9 cellular contexts compared by ENCODE assay signal in the genomic region with DNA sequence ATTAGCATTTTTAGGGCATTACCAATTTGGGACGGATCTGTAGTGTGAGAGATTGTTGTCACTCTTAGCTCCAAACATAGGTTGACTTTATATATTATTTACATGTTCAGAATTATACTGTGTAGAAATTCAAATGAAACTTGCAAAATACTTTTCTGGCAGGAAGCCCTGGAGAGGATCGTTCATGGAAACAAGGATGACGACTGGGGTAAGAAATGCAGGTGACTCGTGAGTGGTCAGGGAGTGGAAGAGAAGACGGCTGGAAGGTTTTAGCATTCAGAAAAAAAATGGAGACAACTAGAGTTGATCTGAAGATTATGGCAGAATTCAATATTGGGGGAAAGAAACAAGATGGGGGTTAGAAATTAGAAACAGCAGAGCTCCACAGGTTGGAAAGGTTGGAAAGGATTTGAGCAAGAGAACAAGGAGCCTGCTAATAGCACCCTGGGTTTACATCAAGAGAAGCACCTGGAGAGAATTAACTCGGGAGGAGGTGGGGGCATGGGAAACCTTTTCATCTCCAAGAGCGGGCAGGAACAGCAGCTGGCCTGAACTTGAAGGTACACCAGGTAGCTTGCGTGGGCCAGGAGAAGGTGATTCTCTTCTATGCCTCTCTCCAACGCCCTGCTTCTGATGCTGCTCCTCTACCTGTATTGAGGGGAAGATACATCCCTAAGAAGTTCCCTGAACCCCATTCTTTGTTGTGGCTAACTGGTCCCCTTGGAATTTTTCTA. TPM values are rescaled to one million over a fixed set of nuclear protein-coding genes. Genes with fewer than 3 reads are reported as not detected.
DNase-seq lines count a peak whose midpoint lies in the region; ATAC-seq and TF ChIP-seq lines count a peak whose summit lies in the region.
"Had no signal": no experiment of that assay in that cellular context is flagged by ENCODE, and none has a peak within 500 bp of the region (broad histone marks: within the 10 kb centered on the region; RNA-seq: fewer than 3 reads in every experiment).

No MANE protein-coding gene starts in this region.

- no peak for TF ChIP-seq CTCF in right lobe of liver (IDR thresholded peaks at IDR 0.05)
- no peak for TF ChIP-seq CTCF in upper lobe of right lung (IDR thresholded peaks at IDR 0.05)

- H3K9me3 ChIP-seq in right lobe of liver, result no peaks in the 10 kb centered on the region
- no peaks in the 10 kb centered on the region for H3K9me3 ChIP-seq in upper lobe of right lung

- H3K27me3 ChIP-seq in right lobe of liver (no peaks in the 10 kb centered on the region), upper lobe of right lung (no peaks in the 10 kb centered on the region)

- intact Hi-C loops in right lobe of liver (cut with DNase I), result no loop called here
- intact Hi-C loops in upper lobe of right lung (cut with DNase I), result loop anchor here (10.0 kb wide), 2 partner anchors 95 to 745 kb away; no protein-coding TSS in a partner anchor

- H3K9me3 Mint-ChIP-seq in activated naive CD4-positive, alpha-beta T cell treated with anti-CD3 and anti-CD28 coated beads, Interleukin-2, amount 50 U/mL, for 24 hours, result no peaks in the 10 kb centered on the region

- peaks cover 6% of the 10 kb centered on the region for H3K27me3 Mint-ChIP-seq in activated naive CD4-positive, alpha-beta T cell treated with anti-CD3 and anti-CD28 coated beads, Interleukin-2, amount 50 U/mL, for 24 hours

- no peak overlapping the region for H3K4me3 ChIP-seq in right lobe of liver
- H3K4me3 ChIP-seq in upper lobe of right lung, result no peak overlapping the region

- H3K4me1 ChIP-seq in right lobe of liver, result peaks cover 0 to 81% (median 21%) of the 10 kb centered on the region in 4 donors
- peaks cover 72% of the 10 kb centered on the region for H3K4me1 ChIP-seq in upper lobe of right lung

- no peaks in the 10 kb centered on the region for H3K36me3 Mint-ChIP-seq in activated naive CD4-positive, alpha-beta T cell treated with anti-CD3 and anti-CD28 coated beads, Interleukin-2, amount 50 U/mL, for 24 hours

- peak overlapping the region; percentile 91 for H3K27ac Mint-ChIP-seq in activated naive CD4-positive, alpha-beta T cell treated with anti-CD3 and anti-CD28 coated beads, Interleukin-2, amount 50 U/mL, for 24 hours

- no peak for DNase-seq in activated naive CD4-positive, alpha-beta T cell (lab: John Stamatoyannopoulos, UW)
- DNase-seq in right lobe of liver (peak in 1 of 3 donors; percentile 44), upper lobe of right lung (no peak), D341Med (ENCODE audit: low spot score) (no peak), DMS114 treated with DMSO at 0.1 percent for 48 hours (lab: John Stamatoyannopoulos, UW; ENCODE audit: unreplicated experiment) (no peak)
- DNase-seq: GF-D8 had no signal

- H3K4me1 Mint-ChIP-seq in activated naive CD4-positive, alpha-beta T cell treated with anti-CD3 and anti-CD28 coated beads, Interleukin-2, amount 50 U/mL, for 24 hours, result peaks cover 49% of the 10 kb centered on the region

- 46% methylated on average over 9 of the region's 9 CpGs for WGBS in right lobe of liver (ENCODE audit: insufficient coverage, low coverage, low lambda C conversion rate, missing lambda C conversion rate)

- peak in 1 of 4 donors; percentile 0 for ATAC-seq in right lobe of liver
- no peak for ATAC-seq in upper lobe of right lung
- ATAC-seq in GM21423 (IDR thresholded peaks at IDR 0.05; ENCODE audit: unreplicated experiment), result no peak

- H3K27ac ChIP-seq in angular gyrus (ENCODE audit: low read depth, low read length), result peak overlapping the region; percentile 46
- H3K27ac ChIP-seq in right lobe of liver, result peak overlapping the region; percentile 94 to 97 (median 96)
- H3K27ac ChIP-seq in upper lobe of right lung, result peak overlapping the region; percentile 87

- no peaks in the 10 kb centered on the region for H3K36me3 ChIP-seq in right lobe of liver
- H3K36me3 ChIP-seq in upper lobe of right lung, result no peaks in the 10 kb centered on the region

- peak; percentile 6 for TF ChIP-seq POLR2A in right lobe of liver (IDR thresholded peaks at IDR 0.05)

- peak overlapping the region; percentile 51 for H3K4me3 Mint-ChIP-seq in activated naive CD4-positive, alpha-beta T cell treated with anti-CD3 and anti-CD28 coated beads, Interleukin-2, amount 50 U/mL, for 24 hours

RNA-seq across cellular contexts. Expression of gene GLRX, which starts 37.0 kb away (rescaled TPM):
- 100 to 1,000 TPM in 3 of 6 experiments, 10 to 100 TPM in 3; 40.2 to 228 (median 82.8) TPM for total RNA-seq in right lobe of liver
- 88.4 TPM for total RNA-seq in upper lobe of right lung

Comparison
In these comparisons a context has a peak if more than half of its experiments do, and no peak if none do; other contexts are left out.
1. H3K27ac ChIP-seq: peak in every context shown above with its lines; median percentile 96 in right lobe of liver; 87 in upper lobe of right lung; 46 in angular gyrus.